ENCODE assay signal across 1 cellular context in the genomic region with DNA sequence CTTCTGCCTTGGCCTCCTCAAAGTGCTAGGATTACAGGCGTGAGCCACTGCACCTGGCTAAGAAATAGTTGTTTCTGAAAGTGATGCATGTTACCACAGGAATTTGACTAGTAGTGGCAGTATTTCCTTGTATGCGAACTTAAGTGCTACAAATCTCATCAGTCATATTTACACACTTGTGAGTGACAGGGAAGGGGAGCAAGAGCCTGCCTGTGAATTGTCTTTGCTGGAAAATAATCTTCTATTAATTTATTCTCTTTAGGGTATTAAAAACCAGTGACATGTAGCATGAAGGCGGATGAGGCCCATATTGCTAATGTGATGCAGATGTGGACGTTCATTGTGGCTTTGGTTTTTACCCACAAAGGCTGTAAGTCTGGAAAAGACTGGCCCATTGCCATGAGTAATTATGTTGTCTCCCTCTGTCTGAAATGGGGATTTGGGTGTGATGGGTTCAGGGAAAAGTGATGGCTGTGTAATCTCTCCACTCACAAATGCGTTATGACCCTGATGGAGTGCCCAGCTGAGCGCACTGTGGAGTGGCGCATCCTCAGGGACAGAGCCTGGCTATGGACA.
TF ChIP-seq lines count a peak whose summit lies in the region.

No MANE protein-coding gene starts in this region.

TF ChIP-seq in GM23338, 12 proteins besides CTCF, POLR2A, EP300 and RAD21 (continued from another document):
- TF ChIP-seq, protein P1, sequence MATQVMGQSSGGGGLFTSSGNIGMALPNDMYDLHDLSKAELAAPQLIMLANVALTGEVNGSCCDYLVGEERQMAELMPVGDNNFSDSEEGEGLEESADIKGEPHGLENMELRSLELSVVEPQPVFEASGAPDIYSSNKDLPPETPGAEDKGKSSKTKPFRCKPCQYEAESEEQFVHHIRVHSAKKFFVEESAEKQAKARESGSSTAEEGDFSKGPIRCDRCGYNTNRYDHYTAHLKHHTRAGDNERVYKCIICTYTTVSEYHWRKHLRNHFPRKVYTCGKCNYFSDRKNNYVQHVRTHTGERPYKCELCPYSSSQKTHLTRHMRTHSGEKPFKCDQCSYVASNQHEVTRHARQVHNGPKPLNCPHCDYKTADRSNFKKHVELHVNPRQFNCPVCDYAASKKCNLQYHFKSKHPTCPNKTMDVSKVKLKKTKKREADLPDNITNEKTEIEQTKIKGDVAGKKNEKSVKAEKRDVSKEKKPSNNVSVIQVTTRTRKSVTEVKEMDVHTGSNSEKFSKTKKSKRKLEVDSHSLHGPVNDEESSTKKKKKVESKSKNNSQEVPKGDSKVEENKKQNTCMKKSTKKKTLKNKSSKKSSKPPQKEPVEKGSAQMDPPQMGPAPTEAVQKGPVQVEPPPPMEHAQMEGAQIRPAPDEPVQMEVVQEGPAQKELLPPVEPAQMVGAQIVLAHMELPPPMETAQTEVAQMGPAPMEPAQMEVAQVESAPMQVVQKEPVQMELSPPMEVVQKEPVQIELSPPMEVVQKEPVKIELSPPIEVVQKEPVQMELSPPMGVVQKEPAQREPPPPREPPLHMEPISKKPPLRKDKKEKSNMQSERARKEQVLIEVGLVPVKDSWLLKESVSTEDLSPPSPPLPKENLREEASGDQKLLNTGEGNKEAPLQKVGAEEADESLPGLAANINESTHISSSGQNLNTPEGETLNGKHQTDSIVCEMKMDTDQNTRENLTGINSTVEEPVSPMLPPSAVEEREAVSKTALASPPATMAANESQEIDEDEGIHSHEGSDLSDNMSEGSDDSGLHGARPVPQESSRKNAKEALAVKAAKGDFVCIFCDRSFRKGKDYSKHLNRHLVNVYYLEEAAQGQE (IDR thresholded peaks at IDR 0.05; ENCODE audit: unreplicated experiment) = no peak
- TF ChIP-seq STAT1 (IDR thresholded peaks at IDR 0.05; ENCODE audit: unreplicated experiment) (no peak), ZNF331 (CRISPR knock-in tag; IDR thresholded peaks at IDR 0.05; ENCODE audit: low read depth) (no peak), CREB1 (CRISPR knock-in tag; IDR thresholded peaks at IDR 0.05; ENCODE audit: low read depth) (no peak), ZNF114 (CRISPR knock-in tag; IDR thresholded peaks at IDR 0.05) (no peak), EZH2phosphoT487 (IDR thresholded peaks at IDR 0.05; ENCODE audit: unreplicated experiment) (no peak)
- TF ChIP-seq, protein P2, sequence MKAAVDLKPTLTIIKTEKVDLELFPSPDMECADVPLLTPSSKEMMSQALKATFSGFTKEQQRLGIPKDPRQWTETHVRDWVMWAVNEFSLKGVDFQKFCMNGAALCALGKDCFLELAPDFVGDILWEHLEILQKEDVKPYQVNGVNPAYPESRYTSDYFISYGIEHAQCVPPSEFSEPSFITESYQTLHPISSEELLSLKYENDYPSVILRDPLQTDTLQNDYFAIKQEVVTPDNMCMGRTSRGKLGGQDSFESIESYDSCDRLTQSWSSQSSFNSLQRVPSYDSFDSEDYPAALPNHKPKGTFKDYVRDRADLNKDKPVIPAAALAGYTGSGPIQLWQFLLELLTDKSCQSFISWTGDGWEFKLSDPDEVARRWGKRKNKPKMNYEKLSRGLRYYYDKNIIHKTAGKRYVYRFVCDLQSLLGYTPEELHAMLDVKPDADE (IDR thresholded peaks at IDR 0.05) = no peak
